ENCODE assay signal across 16 cellular contexts in genomic region chr6:19866900-19867627, GRCh38. TPM values are rescaled to one million over a fixed set of nuclear protein-coding genes. Genes with fewer than 3 reads are reported as not detected.
DNase-seq lines count a peak whose midpoint lies in the region; ATAC-seq and TF ChIP-seq lines count a peak whose summit lies in the region.
"Had no signal": no experiment of that assay in that cellular context is flagged by ENCODE, and none has a peak within 500 bp of the region (broad histone marks: within the 10 kb centered on the region; RNA-seq: fewer than 3 reads in every experiment).

No MANE protein-coding gene starts in this region.

- H3K4me3 ChIP-seq in MM.1S (ENCODE audit: low read length) (no peak overlapping the region), mesodermal cell (ENCODE audit: extremely low read depth, insufficient read depth, low read length, poor library complexity, severe bottlenecking) (no peak overlapping the region)
- H3K4me3 ChIP-seq: GM12878, lower lobe of right lung, SK-N-MC had no signal

- H3K27ac ChIP-seq in MM.1S (ENCODE audit: low read length), result no peak overlapping the region
- peak overlapping the region; percentile 25 for H3K27ac ChIP-seq in mesodermal cell (ENCODE audit: low read depth, low read length, severe bottlenecking)
- H3K27ac ChIP-seq: lower lobe of right lung, SK-N-MC had no signal

- CTCF ChIA-PET in Calu3 (lab: Charles Lee), result interaction anchor here (0.6 to 1.8 kb wide), 3 partner anchors 10 to 894 kb away, joined by 3 to 6 read pairs (median 3); no protein-coding TSS in a partner anchor
- CTCF ChIA-PET in MCF 10A (lab: Yijun Ruan, JAX), result interaction anchor here (0.6 to 1.3 kb wide), 4 partner anchors 15 to 1618 kb away, joined by 3 to 6 read pairs (median 4); no protein-coding TSS in a partner anchor

- no peak overlapping the region for H2AFZ ChIP-seq in MM.1S (ENCODE audit: low read length)

- no peaks in the 10 kb centered on the region for H3K27me3 Mint-ChIP-seq in Calu3 (ENCODE audit: unreplicated experiment)
- peaks cover 13% of the 10 kb centered on the region for H3K27me3 Mint-ChIP-seq in MCF 10A (ENCODE audit: insufficient read depth, unreplicated experiment)
- peaks cover 24% of the 10 kb centered on the region for H3K27me3 Mint-ChIP-seq in nephron progenitor cell (ENCODE audit: low read depth, poor library complexity)

- H3K79me2 ChIP-seq in MM.1S (ENCODE audit: low read length), result no peaks in the 10 kb centered on the region

- H3K27me3 ChIP-seq in MM.1S (replicated peaks; ENCODE audit: insufficient read depth, low read length), result no peaks in the 10 kb centered on the region

- H3K27ac Mint-ChIP-seq in Calu3 (ENCODE audit: unreplicated experiment) (peak overlapping the region; percentile 31), MCF 10A (ENCODE audit: low read depth, unreplicated experiment) (no peak overlapping the region), nephron progenitor cell (no peak overlapping the region)
- H3K27ac Mint-ChIP-seq: stimulated activated effector memory CD8-positive, alpha-beta T cell treated with anti-CD3 and anti-CD28 coated beads, Interleukin-12 subunit alpha, Interleukin-12 subunit beta, amount 100 ng/mL, for 72 hours had no signal

- no peaks in the 10 kb centered on the region for H3K36me3 Mint-ChIP-seq in Calu3 (ENCODE audit: insufficient read depth, unreplicated experiment)
- H3K36me3 Mint-ChIP-seq in MCF 10A (ENCODE audit: insufficient read depth, unreplicated experiment), result no peaks in the 10 kb centered on the region
- no peaks in the 10 kb centered on the region for H3K36me3 Mint-ChIP-seq in nephron progenitor cell (ENCODE audit: low read depth)
- H3K36me3 Mint-ChIP-seq: stimulated activated effector memory CD8-positive, alpha-beta T cell treated with anti-CD3 and anti-CD28 coated beads, Interleukin-12 subunit alpha, Interleukin-12 subunit beta, amount 100 ng/mL, for 72 hours had no signal

- H3K4me1 ChIP-seq in MM.1S (ENCODE audit: low read length) (no peaks in the 10 kb centered on the region), mesodermal cell (ENCODE audit: control insufficient read depth, insufficient read depth, low read length, poor library complexity, severe bottlenecking) (peaks cover 12% of the 10 kb centered on the region)
- H3K4me1 ChIP-seq: Caco-2, lower lobe of right lung had no signal

- H3K9ac ChIP-seq in MM.1S (ENCODE audit: low read length), result no peak overlapping the region

- H3K9me3 Mint-ChIP-seq in Calu3 (ENCODE audit: low read depth, unreplicated experiment), result no peaks in the 10 kb centered on the region
- H3K9me3 Mint-ChIP-seq in MCF 10A (ENCODE audit: unreplicated experiment), result no peaks in the 10 kb centered on the region
- no peaks in the 10 kb centered on the region for H3K9me3 Mint-ChIP-seq in nephron progenitor cell

- H3K4me3 Mint-ChIP-seq in Calu3 (ENCODE audit: low read depth, unreplicated experiment) (no peak overlapping the region), MCF 10A (ENCODE audit: unreplicated experiment) (no peak overlapping the region), nephron progenitor cell (no peak overlapping the region)
- H3K4me3 Mint-ChIP-seq: stimulated activated effector memory CD8-positive, alpha-beta T cell treated with anti-CD3 and anti-CD28 coated beads, Interleukin-12 subunit alpha, Interleukin-12 subunit beta, amount 100 ng/mL, for 72 hours had no signal

- H3K36me3 ChIP-seq in MM.1S (replicated peaks; ENCODE audit: insufficient read depth, low read length) (no peaks in the 10 kb centered on the region), mesodermal cell (ENCODE audit: control insufficient read depth, insufficient read depth, low read length) (no peaks in the 10 kb centered on the region)
- H3K36me3 ChIP-seq: lower lobe of right lung had no signal

- H3K9me3 ChIP-seq in MM.1S (replicated peaks; ENCODE audit: insufficient read depth, low read length) (no peaks in the 10 kb centered on the region), mesodermal cell (ENCODE audit: control insufficient read depth, low read length) (no peaks in the 10 kb centered on the region)
- H3K9me3 ChIP-seq: Caco-2, lower lobe of right lung had no signal

- DNase-seq in Calu3 (peak; percentile 51), MM.1S (peak; percentile 17), MCF 10A (ENCODE audit: unreplicated experiment) (peak; percentile 35), NCI-H1092 treated with DMSO at 0.1 percent for 48 hours (lab: John Stamatoyannopoulos, UW) (no peak), nephron progenitor cell (no peak)
- DNase-seq: activated effector memory CD4-positive, alpha-beta T cell treated with Interleukin-2 at 50 U/mL for 16 hours; Caco-2; Karpas-422; lower lobe of right lung; NCI-H446 had no signal

- H3K4me1 Mint-ChIP-seq in Calu3 (ENCODE audit: low read depth, unreplicated experiment) (peaks cover 32% of the 10 kb centered on the region), MCF 10A (ENCODE audit: insufficient read depth, unreplicated experiment) (peaks cover 7% of the 10 kb centered on the region), nephron progenitor cell (peaks cover 24% of the 10 kb centered on the region)
- H3K4me1 Mint-ChIP-seq: stimulated activated effector memory CD8-positive, alpha-beta T cell treated with anti-CD3 and anti-CD28 coated beads, Interleukin-12 subunit alpha, Interleukin-12 subunit beta, amount 100 ng/mL, for 72 hours had no signal

- no peak for TF ChIP-seq CTCF in Calu3 (IDR thresholded peaks at IDR 0.05; ENCODE audit: unreplicated experiment)
- TF ChIP-seq CTCF in MM.1S (IDR thresholded peaks at IDR 0.05; ENCODE audit: low read length), result no peak
- TF ChIP-seq CTCF in MCF 10A (IDR thresholded peaks at IDR 0.05; ENCODE audit: unreplicated experiment), result no peak
- no peak for TF ChIP-seq CTCF in nephron progenitor cell (IDR thresholded peaks at IDR 0.05)

- BruUV-seq in Calu3 (replicated peaks; lab: Mats Ljungman, UMichigan) (no TSS peak), MCF 10A (replicated peaks; lab: Mats Ljungman, UMichigan) (no TSS peak)

- POLR2A ChIA-PET in MCF 10A (lab: Yijun Ruan, JAX), result no interaction called here

- intact Hi-C loops in Calu3 (cut with micrococcal nuclease; ENCODE audit: unreplicated experiment), result loop anchor here (2.0 kb wide), 1 partner anchor 32 kb away; no protein-coding TSS in a partner anchor
- intact Hi-C loops in MCF 10A (cut with micrococcal nuclease), result no loop called here

- H3K4me2 ChIP-seq in MM.1S (ENCODE audit: low read depth, low read length), result no peak overlapping the region

- ATAC-seq in GM21717 (IDR thresholded peaks at IDR 0.05; ENCODE audit: unreplicated experiment), result no peak
- ATAC-seq in GM21381 (IDR thresholded peaks at IDR 0.05; ENCODE audit: unreplicated experiment), result no peak
- ATAC-seq: GM12878; lower lobe of right lung; stimulated activated effector memory CD8-positive, alpha-beta T cell treated with anti-CD3 and anti-CD28 coated beads, Interleukin-12 subunit alpha, Interleukin-12 subunit beta, amount 100 ng/mL, for 72 hours had no signal

- H3F3A ChIP-seq in MM.1S (ENCODE audit: insufficient read depth, low read length), result no peaks in the 10 kb centered on the region

- H3K9me2 ChIP-seq in MM.1S (replicated peaks; ENCODE audit: insufficient read depth, low read length), result no peaks in the 10 kb centered on the region

- WGBS in mesodermal cell (ENCODE audit: insufficient coverage in 2 of 2), 2 experiments, result 79 to 90% methylated on average over 4 to 5 of the region's 6 CpGs

- H4K20me1 ChIP-seq in MM.1S (ENCODE audit: insufficient read depth, low read length), result no peaks in the 10 kb centered on the region

RNA-seq across cellular contexts. Expression of gene ID4, which starts 29.9 kb away (rescaled TPM):
- total RNA-seq in Calu3 (2022), result 1.7 and 1.8 TPM in 2 replicates
- total RNA-seq in MCF 10A (2022), result not detected in 2 replicates
- 46.9 TPM for polyA plus RNA-seq in mesodermal cell (2013, experiment 1 of 2)
- polyA plus RNA-seq in mesodermal cell (2013, experiment 2 of 2), result 38.6 TPM
- total RNA-seq: Caco-2, GM12878 had no signal

Comparison
In these comparisons a context has a peak if more than half of its experiments do, and no peak if none do; other contexts are left out.
1. DNase-seq: peak in Calu3 (single experiment), MM.1S (single experiment) and MCF 10A (single experiment); none in NCI-H1092 treated with DMSO at 0.1 percent for 48 hours (single experiment) and nephron progenitor cell (single experiment).